9 cellular contexts compared by ENCODE assay signal in the genomic region with DNA sequence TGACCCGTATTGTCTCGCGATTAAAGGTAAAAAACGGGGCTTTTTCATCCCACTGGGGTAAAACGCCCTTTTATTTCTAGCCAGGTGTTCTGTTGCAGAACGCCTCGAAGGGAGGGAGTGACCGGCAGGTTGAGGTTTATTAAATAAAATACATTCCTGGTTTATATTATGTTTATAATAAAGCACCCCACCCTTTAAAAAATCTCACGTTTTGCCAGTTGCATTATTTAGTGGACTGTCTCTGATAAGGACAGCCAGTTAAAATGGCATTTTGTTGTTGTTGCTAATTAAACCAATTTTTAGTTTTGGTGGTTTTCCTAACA. TPM values are rescaled to one million over a fixed set of nuclear protein-coding genes. Genes with fewer than 3 reads are reported as not detected.
DNase-seq lines count a peak whose midpoint lies in the region; ATAC-seq, FAIRE-seq and TF ChIP-seq lines count a peak whose summit lies in the region.
"Had no signal": no experiment of that assay in that cellular context is flagged by ENCODE, and none has a peak within 500 bp of the region (broad histone marks: within the 10 kb centered on the region; RNA-seq: fewer than 3 reads in every experiment).

No MANE protein-coding gene starts in this region.

- peaks cover 5 to 23% (median 15%) of the 10 kb centered on the region in 3 donors for H3K9me3 Mint-ChIP-seq in IgD-negative memory B cell
- peaks cover 0 to 89% (median 28%) of the 10 kb centered on the region in 9 donors for H3K9me3 Mint-ChIP-seq in naive thymus-derived CD8-positive, alpha-beta T cell

- peak overlapping the region; percentile 98 to 100 (median 99) for H3K4me3 Mint-ChIP-seq in IgD-negative memory B cell
- H3K4me3 Mint-ChIP-seq in naive thymus-derived CD8-positive, alpha-beta T cell, result peak overlapping the region; percentile 95 to 100 (median 98)

- TF ChIP-seq CTCF in AG04450 (IDR thresholded peaks at IDR 0.05; ENCODE audit: low read depth, low read length), result no peak

- peak overlapping the region; percentile 98 to 100 (median 98) for H3K27ac Mint-ChIP-seq in IgD-negative memory B cell
- peak overlapping the region; percentile 92 to 100 (median 99) for H3K27ac Mint-ChIP-seq in naive thymus-derived CD8-positive, alpha-beta T cell

- no peak for FAIRE-seq in frontal cortex (lab: Jason Lieb, UNC)

- no peaks in the 10 kb centered on the region for H3K27me3 ChIP-seq in AG04450 (ENCODE audit: control insufficient read depth, insufficient read depth, low read length)
- H3K27me3 ChIP-seq in duodenal mucosa (ENCODE audit: control insufficient read depth in 1 of 2, insufficient read depth in 2 of 2, low read length in 2 of 2), result no peaks in the 10 kb centered on the region

- ATAC-seq in naive thymus-derived CD8-positive, alpha-beta T cell, result no peak

- POLR2A ChIA-PET in AG04450 (lab: Yijun Ruan, JAX), result interaction anchor here (0.8 kb wide), 1 partner anchor 25 kb away, joined by 3 read pairs; a partner anchor contains a TSS
- POLR2A ChIA-PET in naive thymus-derived CD8-positive, alpha-beta T cell (lab: Charles Lee), result interaction anchor here (0.9 to 2.3 kb wide), 10 partner anchors 25 to 583 kb away, joined by 3 to 19 read pairs (median 4); a partner anchor contains a TSS

- CTCF ChIA-PET in AG04450 (lab: Charles Lee), result no interaction called here

- no peak for DNase-seq in AG04450 (ENCODE audit: low read depth, low spot score)
- no peak for DNase-seq in naive thymus-derived CD8-positive, alpha-beta T cell
- DNase-seq in NCI-H2171 (lab: John Stamatoyannopoulos, UW), result no peak
- no peak for DNase-seq in H4 (ENCODE audit: low spot score)
- no peak for DNase-seq in frontal cortex (ENCODE audit: low spot score in 2 of 2)
- no peak for DNase-seq in mesenteric fat pad (ENCODE audit: low spot score)
- DNase-seq: KBM-7 had no signal

- peaks cover 67% of the 10 kb centered on the region for H3K9me3 ChIP-seq in AG04450 (ENCODE audit: control insufficient read depth, insufficient read depth, low read length)
- peaks cover 24 to 28% of the 10 kb centered on the region in 2 donors for H3K9me3 ChIP-seq in duodenal mucosa (ENCODE audit: control insufficient read depth in 1 of 2, low read length in 2 of 2)

- no peaks in the 10 kb centered on the region for H3K27me3 Mint-ChIP-seq in IgD-negative memory B cell
- H3K27me3 Mint-ChIP-seq in naive thymus-derived CD8-positive, alpha-beta T cell, result peaks cover 0 to 2% (median 0%) of the 10 kb centered on the region in 5 donors

- H3K4me1 Mint-ChIP-seq in IgD-negative memory B cell, result peaks cover 6 to 18% (median 13%) of the 10 kb centered on the region in 3 donors
- peaks cover 4 to 20% (median 12%) of the 10 kb centered on the region in 4 donors for H3K4me1 Mint-ChIP-seq in naive thymus-derived CD8-positive, alpha-beta T cell

- peaks cover 33% of the 10 kb centered on the region for H3K36me3 Mint-ChIP-seq in IgD-negative memory B cell
- H3K36me3 Mint-ChIP-seq in naive thymus-derived CD8-positive, alpha-beta T cell, result peaks cover 32 to 63% (median 38%) of the 10 kb centered on the region in 3 donors

- H3K27ac ChIP-seq in AG04450 (ENCODE audit: low read depth, low read length) (peak overlapping the region; percentile 68), duodenal mucosa (ENCODE audit: low read depth, low read length) (peak overlapping the region; percentile 77)

- H3K4me3 ChIP-seq in AG04450 (ENCODE audit: low read depth, low read length) (peak overlapping the region; percentile 96), duodenal mucosa (ENCODE audit: low read depth in 1 of 2, low read length in 2 of 2) (peak overlapping the region; percentile 84 to 97)

- H3K36me3 ChIP-seq in duodenal mucosa (ENCODE audit: control insufficient read depth in 1 of 2, insufficient read depth in 2 of 2, low read length in 2 of 2), result peaks cover 1 to 10% of the 10 kb centered on the region in 2 donors

- H3K9ac ChIP-seq in duodenal mucosa (ENCODE audit: low read depth in 1 of 2, low read length in 2 of 2), result peak overlapping the region; percentile 52

- no peaks in the 10 kb centered on the region for H3K4me1 ChIP-seq in duodenal mucosa (ENCODE audit: control insufficient read depth in 1 of 2, insufficient read depth in 2 of 2, low read length in 2 of 2)

RNA-seq across cellular contexts. Expression of a gene that starts 25.1 kb away (rescaled TPM):
- polyA plus RNA-seq in AG04450 (2011; rRNA removed) (1.1 and 1.2 TPM in 2 replicates), IgD-negative memory B cell (0.53 TPM)
- polyA minus RNA-seq in AG04450 (2011; rRNA and poly(A)+ RNA removed), result 6.0 and 7.7 TPM in 2 replicates
- total RNA-seq in naive thymus-derived CD8-positive, alpha-beta T cell, result 1 to 10 TPM; 4.6 to 7.0 TPM
- under 1 TPM; 0.40 to 0.93 (median 0.54) TPM for polyA plus RNA-seq in naive thymus-derived CD8-positive, alpha-beta T cell
- 6.3 and 7.0 TPM in 2 replicates for total RNA-seq in H4 (2014; rRNA removed; shearing (Covaris generic))
- total RNA-seq in frontal cortex (6.1 TPM), mesenteric fat pad (2.1 TPM)

RNA-seq across cellular contexts. Expression of a gene that starts 40.4 kb away (rescaled TPM):
- polyA plus RNA-seq in AG04450 (2011; rRNA removed), result 2.6 and 4.1 TPM in 2 replicates
- polyA minus RNA-seq in AG04450 (2011; rRNA and poly(A)+ RNA removed), result 3.7 and 3.9 TPM in 2 replicates
- polyA plus RNA-seq in IgD-negative memory B cell, result 5.4 TPM
- total RNA-seq in naive thymus-derived CD8-positive, alpha-beta T cell, result 10 to 100 TPM; 16.6 to 20.6 TPM
- 1 to 10 TPM; 5.1 to 6.6 (median 5.7) TPM for polyA plus RNA-seq in naive thymus-derived CD8-positive, alpha-beta T cell
- total RNA-seq in H4 (2014; rRNA removed; shearing (Covaris generic)), result 0.27 and 1.2 TPM in 2 replicates
- total RNA-seq in frontal cortex, result 26.1 TPM
- total RNA-seq in mesenteric fat pad, result 5.6 TPM

RNA-seq across cellular contexts. Expression of a gene that starts 52.9 kb away (rescaled TPM):
- polyA plus RNA-seq in AG04450 (2011; rRNA removed), result 2.3 and 2.6 TPM in 2 replicates
- 2.1 and 3.5 TPM in 2 replicates for polyA minus RNA-seq in AG04450 (2011; rRNA and poly(A)+ RNA removed)
- polyA plus RNA-seq in IgD-negative memory B cell, result 6.1 TPM
- 10 to 100 TPM; 16.0 to 19.6 TPM for total RNA-seq in naive thymus-derived CD8-positive, alpha-beta T cell
- 1 to 10 TPM; 5.1 to 10.0 (median 6.8) TPM for polyA plus RNA-seq in naive thymus-derived CD8-positive, alpha-beta T cell
- 0.08 and 0.64 TPM in 2 replicates for total RNA-seq in H4 (2014; rRNA removed; shearing (Covaris generic))
- 24.9 TPM for total RNA-seq in frontal cortex
- total RNA-seq in mesenteric fat pad, result 3.1 TPM
